1 cellular context compared by ENCODE assay signal in the genomic region with DNA sequence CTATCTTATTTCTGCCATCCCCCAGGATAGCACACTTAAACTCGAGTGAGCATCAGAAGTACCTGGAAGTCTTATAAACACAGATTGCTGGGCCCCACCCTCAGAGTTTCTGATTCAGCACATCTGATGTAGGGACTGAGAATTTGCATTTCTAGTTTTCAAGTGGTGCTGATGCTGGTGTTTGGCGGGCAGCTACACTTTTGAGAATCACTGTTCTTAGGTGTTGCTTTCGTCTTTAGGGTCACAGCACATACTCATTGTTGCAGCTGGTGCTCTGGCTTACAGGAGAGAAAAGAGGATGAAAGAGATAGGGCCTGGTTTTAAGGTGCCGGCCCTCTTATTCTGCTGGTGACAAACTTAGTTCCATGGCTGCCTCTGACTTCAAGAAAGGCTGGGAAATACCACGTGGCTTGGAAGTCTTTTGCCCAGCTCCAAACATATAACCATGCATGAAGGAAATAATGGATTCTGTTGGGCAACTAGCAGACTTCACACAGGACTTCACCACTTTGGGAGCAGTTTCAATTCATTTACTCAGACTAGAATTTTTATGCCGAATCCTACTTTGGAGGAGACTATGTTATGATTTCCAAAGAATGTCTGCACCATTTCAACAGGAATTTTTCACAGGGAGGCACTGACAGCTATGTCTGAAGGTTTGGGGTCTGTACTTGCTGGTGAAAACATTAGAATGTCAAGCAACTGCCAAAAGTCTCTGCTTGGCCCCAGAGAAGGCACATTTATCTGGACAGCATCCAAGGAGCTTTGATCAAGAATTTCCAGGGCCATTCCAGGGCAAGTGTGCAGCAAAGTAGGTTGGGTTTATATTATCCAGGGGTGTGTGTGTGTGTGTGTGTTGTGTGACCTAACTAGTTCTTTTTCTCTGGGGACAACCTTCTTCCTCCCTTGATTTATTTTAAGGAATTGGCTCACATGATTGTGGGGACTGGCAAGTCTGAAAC.
TF ChIP-seq lines count a peak whose summit lies in the region.

No MANE protein-coding gene starts in this region.

TF ChIP-seq in K562, 482 proteins besides CTCF, POLR2A, EP300 and RAD21 (continued from another document):
- TF ChIP-seq, protein P1, sequence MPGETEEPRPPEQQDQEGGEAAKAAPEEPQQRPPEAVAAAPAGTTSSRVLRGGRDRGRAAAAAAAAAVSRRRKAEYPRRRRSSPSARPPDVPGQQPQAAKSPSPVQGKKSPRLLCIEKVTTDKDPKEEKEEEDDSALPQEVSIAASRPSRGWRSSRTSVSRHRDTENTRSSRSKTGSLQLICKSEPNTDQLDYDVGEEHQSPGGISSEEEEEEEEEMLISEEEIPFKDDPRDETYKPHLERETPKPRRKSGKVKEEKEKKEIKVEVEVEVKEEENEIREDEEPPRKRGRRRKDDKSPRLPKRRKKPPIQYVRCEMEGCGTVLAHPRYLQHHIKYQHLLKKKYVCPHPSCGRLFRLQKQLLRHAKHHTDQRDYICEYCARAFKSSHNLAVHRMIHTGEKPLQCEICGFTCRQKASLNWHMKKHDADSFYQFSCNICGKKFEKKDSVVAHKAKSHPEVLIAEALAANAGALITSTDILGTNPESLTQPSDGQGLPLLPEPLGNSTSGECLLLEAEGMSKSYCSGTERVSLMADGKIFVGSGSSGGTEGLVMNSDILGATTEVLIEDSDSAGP (CRISPR knock-in tag; IDR thresholded peaks at IDR 0.05), result no peak
- no peak for TF ChIP-seq NEUROD1 (IDR thresholded peaks at IDR 0.05; ENCODE audit: borderline replicate concordance, low read depth, low read length, partially characterized antibody)
- no peak for TF ChIP-seq RREB1 (CRISPR knock-in tag; IDR thresholded peaks at IDR 0.05)
- no peak for TF ChIP-seq EZH2 (IDR thresholded peaks at IDR 0.05; ENCODE audit: borderline replicate concordance, low read depth, low read length)
- no peak for TF ChIP-seq TEAD4 (IDR thresholded peaks at IDR 0.05; ENCODE audit: low read length)
- no peak for TF ChIP-seq TEAD4 (CRISPR knock-in tag; IDR thresholded peaks at IDR 0.05; ENCODE audit: borderline replicate concordance)
- no peak for TF ChIP-seq PTRF (tag; IDR thresholded peaks at IDR 0.05)
- no peak for TF ChIP-seq ZNF395 (CRISPR knock-in tag; IDR thresholded peaks at IDR 0.05)
- no peak for TF ChIP-seq POLR2G (IDR thresholded peaks at IDR 0.05; ENCODE audit: low read depth, low read length)
- TF ChIP-seq CBX2 (IDR thresholded peaks at IDR 0.05; ENCODE audit: insufficient read depth, low read length, poor library complexity, severe bottlenecking), result no peak
- TF ChIP-seq ZNF316 (IDR thresholded peaks at IDR 0.05), result peak; percentile 19; the same call in 1 of the 2 replicates
- no peak for TF ChIP-seq NR2F6 (CRISPR knock-in tag; IDR thresholded peaks at IDR 0.05)
- no peak for TF ChIP-seq MCM5 (IDR thresholded peaks at IDR 0.05; ENCODE audit: low read depth)
- no peak for TF ChIP-seq SP1 (CRISPR knock-in tag; IDR thresholded peaks at IDR 0.05)
- TF ChIP-seq ZNF592 (IDR thresholded peaks at IDR 0.05), result 0 out of 2 replicates have a peak, but pooled peaks have one; percentile 33
- no peak for TF ChIP-seq MYC (IDR thresholded peaks at IDR 0.05; ENCODE audit: low read depth, low read length)
- no peak for TF ChIP-seq MYC (CRISPR knock-in tag; IDR thresholded peaks at IDR 0.05; ENCODE audit: borderline replicate concordance, low read depth)
- TF ChIP-seq, protein P2, sequence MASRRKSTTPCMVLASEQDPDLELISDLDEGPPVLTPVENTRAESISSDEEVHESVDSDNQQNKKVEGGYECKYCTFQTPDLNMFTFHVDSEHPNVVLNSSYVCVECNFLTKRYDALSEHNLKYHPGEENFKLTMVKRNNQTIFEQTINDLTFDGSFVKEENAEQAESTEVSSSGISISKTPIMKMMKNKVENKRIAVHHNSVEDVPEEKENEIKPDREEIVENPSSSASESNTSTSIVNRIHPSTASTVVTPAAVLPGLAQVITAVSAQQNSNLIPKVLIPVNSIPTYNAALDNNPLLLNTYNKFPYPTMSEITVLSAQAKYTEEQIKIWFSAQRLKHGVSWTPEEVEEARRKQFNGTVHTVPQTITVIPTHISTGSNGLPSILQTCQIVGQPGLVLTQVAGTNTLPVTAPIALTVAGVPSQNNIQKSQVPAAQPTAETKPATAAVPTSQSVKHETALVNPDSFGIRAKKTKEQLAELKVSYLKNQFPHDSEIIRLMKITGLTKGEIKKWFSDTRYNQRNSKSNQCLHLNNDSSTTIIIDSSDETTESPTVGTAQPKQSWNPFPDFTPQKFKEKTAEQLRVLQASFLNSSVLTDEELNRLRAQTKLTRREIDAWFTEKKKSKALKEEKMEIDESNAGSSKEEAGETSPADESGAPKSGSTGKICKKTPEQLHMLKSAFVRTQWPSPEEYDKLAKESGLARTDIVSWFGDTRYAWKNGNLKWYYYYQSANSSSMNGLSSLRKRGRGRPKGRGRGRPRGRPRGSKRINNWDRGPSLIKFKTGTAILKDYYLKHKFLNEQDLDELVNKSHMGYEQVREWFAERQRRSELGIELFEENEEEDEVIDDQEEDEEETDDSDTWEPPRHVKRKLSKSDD (conservative IDR thresholded peaks at IDR 0.05; ENCODE audit: low read length), result no peak
- no peak for TF ChIP-seq STAT6 (CRISPR knock-in tag; IDR thresholded peaks at IDR 0.05)
- TF ChIP-seq, protein P3, sequence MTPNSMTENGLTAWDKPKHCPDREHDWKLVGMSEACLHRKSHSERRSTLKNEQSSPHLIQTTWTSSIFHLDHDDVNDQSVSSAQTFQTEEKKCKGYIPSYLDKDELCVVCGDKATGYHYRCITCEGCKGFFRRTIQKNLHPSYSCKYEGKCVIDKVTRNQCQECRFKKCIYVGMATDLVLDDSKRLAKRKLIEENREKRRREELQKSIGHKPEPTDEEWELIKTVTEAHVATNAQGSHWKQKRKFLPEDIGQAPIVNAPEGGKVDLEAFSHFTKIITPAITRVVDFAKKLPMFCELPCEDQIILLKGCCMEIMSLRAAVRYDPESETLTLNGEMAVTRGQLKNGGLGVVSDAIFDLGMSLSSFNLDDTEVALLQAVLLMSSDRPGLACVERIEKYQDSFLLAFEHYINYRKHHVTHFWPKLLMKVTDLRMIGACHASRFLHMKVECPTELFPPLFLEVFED (CRISPR knock-in tag; conservative IDR thresholded peaks at IDR 0.05), result no peak
- TF ChIP-seq C11orf30 (IDR thresholded peaks at IDR 0.05; ENCODE audit: low read depth), result peak; percentile 24; the same call in 1 of the 2 replicates
- no peak for TF ChIP-seq ZNF133 (CRISPR knock-in tag; IDR thresholded peaks at IDR 0.05)
- TF ChIP-seq NFIC (IDR thresholded peaks at IDR 0.05), result 0 out of 2 replicates have a peak, but pooled peaks have one; percentile 39
- TF ChIP-seq ESRRA (IDR thresholded peaks at IDR 0.05; ENCODE audit: borderline replicate concordance, low read depth), result no peak
- no peak for TF ChIP-seq TRIM28 (IDR thresholded peaks at IDR 0.05)
TF ChIP-seq in K562: peak in this region for 4.
